19 cellular contexts compared by ENCODE assay signal in genomic region chr3:129085818-129086217, GRCh38. TPM values are rescaled to one million over a fixed set of nuclear protein-coding genes. Genes with fewer than 3 reads are reported as not detected.
DNase-seq lines count a peak whose midpoint lies in the region; ATAC-seq, FAIRE-seq and TF ChIP-seq lines count a peak whose summit lies in the region.
"Had no signal": no experiment of that assay in that cellular context is flagged by ENCODE, and none has a peak within 500 bp of the region (broad histone marks: within the 10 kb centered on the region; RNA-seq: fewer than 3 reads in every experiment).

No MANE protein-coding gene starts in this region.

- ATAC-seq in Right ventricle myocardium inferior (no peak), upper lobe of left lung (ENCODE audit: low FRiP score in 2 of 2) (no peak), GM23338 (no peak)
- ATAC-seq in activated T-helper 17 cell treated with anti-CD3 and anti-CD28 coated beads, Interleukin-2, amount 50 U/mL, for 72 hours (replicated peaks) = no peak

- TF ChIP-seq CTCF in left ventricle myocardium inferior (IDR thresholded peaks at IDR 0.05; ENCODE audit: borderline replicate concordance) = no peak
- no peak for TF ChIP-seq CTCF in esophagus muscularis mucosa (IDR thresholded peaks at IDR 0.05)
- no peak for TF ChIP-seq CTCF in upper lobe of left lung (IDR thresholded peaks at IDR 0.05)
- no peak for TF ChIP-seq CTCF in GM23338 (conservative IDR thresholded peaks at IDR 0.05; ENCODE audit: low read depth in 2 of 2)

- no peaks in the 10 kb centered on the region for H3K79me2 ChIP-seq in GM23338 (replicated peaks; ENCODE audit: insufficient read depth)

- intact Hi-C loops in Right ventricle myocardium inferior (cut with DNase I) (loop anchor here (10.0 kb wide), 1 partner anchor 111 kb away; no protein-coding TSS in a partner anchor), left ventricle myocardium inferior (cut with micrococcal nuclease) (no loop called here), esophagus muscularis mucosa (cut with DNase I) (loop anchor here (10.0 kb wide), 1 partner anchor 111 kb away; no protein-coding TSS in a partner anchor)

- H3F3A ChIP-seq in GM23338 (replicated peaks; ENCODE audit: low read depth) = no peaks in the 10 kb centered on the region

- no peak for TF ChIP-seq EP300 in esophagus muscularis mucosa (IDR thresholded peaks at IDR 0.05)
- no peak for TF ChIP-seq EP300 in upper lobe of left lung (IDR thresholded peaks at IDR 0.05)

- H3K36me3 ChIP-seq in left ventricle myocardium inferior (no peaks in the 10 kb centered on the region), esophagus muscularis mucosa (no peaks in the 10 kb centered on the region), upper lobe of left lung (no peaks in the 10 kb centered on the region), GM23338 (ENCODE audit: insufficient read depth) (no peaks in the 10 kb centered on the region)
- H3K36me3 ChIP-seq: BE2C had no signal

- no peak overlapping the region for H3K4me2 ChIP-seq in GM23338

- H3K27ac ChIP-seq in left ventricle myocardium inferior (replicated peaks) = no peak overlapping the region
- H3K27ac ChIP-seq in esophagus muscularis mucosa (replicated peaks in 1 of 4) = peak overlapping the region; percentile 82 to 88 (median 83)
- H3K27ac ChIP-seq in upper lobe of left lung = peak overlapping the region in 3 of 4 donors; percentile 85 to 93 (median 89)
- no peak overlapping the region for H3K27ac ChIP-seq in GM23338 (ENCODE audit: low read depth)

- 91% methylated on average over 4 of the region's 4 CpGs for WGBS in esophagus muscularis mucosa
- WGBS in upper lobe of left lung, 2 donors = 76 to 86% methylated on average over 4 of the region's 4 CpGs

- no peaks in the 10 kb centered on the region for H3K36me3 Mint-ChIP-seq in activated T-helper 17 cell treated with anti-CD3 and anti-CD28 coated beads, Interleukin-2, amount 50 U/mL, for 72 hours (ENCODE audit: low read depth)
- H3K36me3 Mint-ChIP-seq in GM23338 (ENCODE audit: low read depth) = no peaks in the 10 kb centered on the region

- H3K4me3 ChIP-seq in left ventricle myocardium inferior (no peak overlapping the region), esophagus muscularis mucosa (no peak overlapping the region), upper lobe of left lung (no peak overlapping the region), GM23338 (no peak overlapping the region)

- TF ChIP-seq POLR2A in esophagus muscularis mucosa (IDR thresholded peaks at IDR 0.05; ENCODE audit: low read depth) (no peak), upper lobe of left lung (IDR thresholded peaks at IDR 0.05) (no peak)

- H3K27me3 Mint-ChIP-seq in activated T-helper 17 cell treated with anti-CD3 and anti-CD28 coated beads, Interleukin-2, amount 50 U/mL, for 72 hours = no peaks in the 10 kb centered on the region
- peaks cover 6% of the 10 kb centered on the region for H3K27me3 Mint-ChIP-seq in GM23338 (ENCODE audit: insufficient read depth, low read depth, poor library complexity)

- no peaks in the 10 kb centered on the region for H3K9me2 ChIP-seq in GM23338 (ENCODE audit: insufficient read depth)

- DNase-seq in Right ventricle myocardium inferior (ENCODE audit: missing footprints) = peak; percentile 35
- DNase-seq in left ventricle myocardium inferior = no peak
- no peak for DNase-seq in esophagus muscularis mucosa (ENCODE audit: extremely low spot score)
- DNase-seq in upper lobe of left lung = no peak
- DNase-seq in GM23338 (ENCODE audit: low spot score) = no peak
- DNase-seq in urothelium cell line (ENCODE audit: low spot score) = no peak
- DNase-seq: BE2C, COR-L47, H9, KG1, NCI-H1092, NCI-H2107, NCI-H226, NCI-H69 had no signal

- H3K27me3 ChIP-seq in left ventricle myocardium inferior (ENCODE audit: low read depth) = no peaks in the 10 kb centered on the region
- H3K27me3 ChIP-seq in esophagus muscularis mucosa = no peaks in the 10 kb centered on the region
- H3K27me3 ChIP-seq in upper lobe of left lung = no peaks in the 10 kb centered on the region
- H3K27me3 ChIP-seq in GM23338 (ENCODE audit: insufficient read depth) = no peaks in the 10 kb centered on the region
- H3K27me3 ChIP-seq: BE2C had no signal

- H3K9me3 ChIP-seq in left ventricle myocardium inferior (replicated peaks) = no peaks in the 10 kb centered on the region
- no peaks in the 10 kb centered on the region for H3K9me3 ChIP-seq in esophagus muscularis mucosa
- no peaks in the 10 kb centered on the region for H3K9me3 ChIP-seq in upper lobe of left lung
- H3K9me3 ChIP-seq: BE2C had no signal

- no peaks in the 10 kb centered on the region for H4K20me1 ChIP-seq in GM23338 (replicated peaks; ENCODE audit: insufficient read depth)

- H3K27ac Mint-ChIP-seq in activated T-helper 17 cell treated with anti-CD3 and anti-CD28 coated beads, Interleukin-2, amount 50 U/mL, for 72 hours = peak overlapping the region; percentile 58
- H3K27ac Mint-ChIP-seq in GM23338 = no peak overlapping the region; the same call in 1 of the 2 replicates

- H3K9me3 Mint-ChIP-seq in activated T-helper 17 cell treated with anti-CD3 and anti-CD28 coated beads, Interleukin-2, amount 50 U/mL, for 72 hours = no peaks in the 10 kb centered on the region
- no peaks in the 10 kb centered on the region for H3K9me3 Mint-ChIP-seq in GM23338
- H3K9me3 Mint-ChIP-seq: H9 had no signal

- H3K4me3 Mint-ChIP-seq in activated T-helper 17 cell treated with anti-CD3 and anti-CD28 coated beads, Interleukin-2, amount 50 U/mL, for 72 hours = no peak overlapping the region
- H3K4me3 Mint-ChIP-seq in GM23338 = no peak overlapping the region
- H3K4me3 Mint-ChIP-seq: H9 had no signal

- H3K4me1 ChIP-seq in left ventricle myocardium inferior (peaks cover 12% of the 10 kb centered on the region), esophagus muscularis mucosa (peaks cover 6 to 12% (median 11%) of the 10 kb centered on the region in 4 donors), upper lobe of left lung (peaks cover 7 to 13% (median 12%) of the 10 kb centered on the region in 4 donors), GM23338 (ENCODE audit: insufficient read depth) (no peaks in the 10 kb centered on the region)
- H3K4me1 ChIP-seq: BE2C had no signal

- H2AFZ ChIP-seq in GM23338 = no peak overlapping the region

- no peak for FAIRE-seq in urothelium cell line (lab: Jason Lieb, UNC)
- FAIRE-seq: GM12892 had no signal

- H3K4me1 Mint-ChIP-seq in activated T-helper 17 cell treated with anti-CD3 and anti-CD28 coated beads, Interleukin-2, amount 50 U/mL, for 72 hours = peaks cover 3% of the 10 kb centered on the region
- H3K4me1 Mint-ChIP-seq in GM23338 = no peaks in the 10 kb centered on the region
- H3K4me1 Mint-ChIP-seq: H9 had no signal

TF ChIP-seq in GM23338, 12 proteins besides CTCF, POLR2A, EP300 and RAD21 (continues in another document):
- TF ChIP-seq ETS1 (IDR thresholded peaks at IDR 0.05) = no peak
- TF ChIP-seq REST (IDR thresholded peaks at IDR 0.05; ENCODE audit: unreplicated experiment) = no peak
- no peak for TF ChIP-seq JUNB (IDR thresholded peaks at IDR 0.05; ENCODE audit: unreplicated experiment)
- no peak for TF ChIP-seq STAT1 (IDR thresholded peaks at IDR 0.05; ENCODE audit: unreplicated experiment)

RNA-seq across cellular contexts. Expression of gene GP9, which starts 25.2 kb away (rescaled TPM):
- total RNA-seq in Right ventricle myocardium inferior = not detected
- total RNA-seq in left ventricle myocardium inferior = not detected
- not detected for total RNA-seq in activated T-helper 17 cell treated with anti-CD3 and anti-CD28 coated beads, Interleukin-2, amount 50 U/mL, for 72 hours
- under 1 TPM in 1 of 4 donors, not detected in 3; 0.50 TPM for total RNA-seq in esophagus muscularis mucosa
- total RNA-seq in upper lobe of left lung = 10 to 100 TPM in 1 of 6 donors, 1 to 10 TPM in 2, under 1 TPM in 2, not detected in 1; 0.47 to 12.0 (median 4.3) TPM
- not detected in 2 replicates for total RNA-seq in GM23338 (2014; rRNA removed; shearing (Covaris generic))
- not detected in 2 replicates for polyA plus RNA-seq in GM23338 (2016; fragmentation: Nextera tagmentation; extraction: Ambion mirVana)
- total RNA-seq: G401, H9, M059J had no signal
- polyA plus RNA-seq: AG04450 had no signal

RNA-seq across cellular contexts. Expression of gene RAB43, which starts 35.8 kb away (rescaled TPM):
- total RNA-seq in Right ventricle myocardium inferior (3.4 TPM), left ventricle myocardium inferior (3.3 TPM), esophagus muscularis mucosa (10 to 100 TPM in 3 of 4 donors, 1 to 10 TPM in 1; 7.5 to 18.4 (median 17.6) TPM), upper lobe of left lung (10 to 100 TPM; 19.0 to 54.2 (median 34.0) TPM)
- total RNA-seq in activated T-helper 17 cell treated with anti-CD3 and anti-CD28 coated beads, Interleukin-2, amount 50 U/mL, for 72 hours = 10 to 100 TPM; 26.1 to 49.7 TPM
- total RNA-seq in GM23338 (2014; rRNA removed; shearing (Covaris generic)) = 32.5 and 37.0 TPM in 2 replicates
- polyA plus RNA-seq in GM23338 (2016; fragmentation: Nextera tagmentation; extraction: Ambion mirVana) = 5.7 and 7.3 TPM in 2 replicates

Comparison
In these comparisons a context has a peak if more than half of its experiments do, and no peak if none do; other contexts are left out.
1. H3K27ac ChIP-seq: peak in esophagus muscularis mucosa (4 of 4) and upper lobe of left lung (3 of 4); none in left ventricle myocardium inferior (single experiment) and GM23338 (single experiment).